8 cellular contexts compared by ENCODE assay signal in the genomic region with DNA sequence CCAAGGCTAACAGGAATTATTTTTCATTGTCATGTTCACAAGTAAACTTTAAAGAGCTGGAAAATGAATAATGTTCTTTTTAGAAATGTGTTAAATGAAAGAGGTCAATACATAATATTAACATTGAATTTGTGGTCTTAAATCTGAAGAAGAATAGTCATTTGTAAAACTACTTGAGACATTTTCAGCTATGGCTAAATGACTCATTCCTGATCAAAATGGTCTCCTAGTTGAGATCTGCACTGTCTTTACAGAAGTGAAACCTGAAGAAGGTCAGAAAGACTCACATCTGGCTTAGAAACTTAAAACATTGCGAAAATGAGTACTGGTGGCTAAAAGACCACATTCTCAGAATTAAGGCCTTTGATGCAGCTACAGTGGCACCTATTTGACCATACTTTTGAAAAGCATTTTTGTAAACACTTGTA. TPM values are rescaled to one million over a fixed set of nuclear protein-coding genes. Genes with fewer than 3 reads are reported as not detected.
DNase-seq lines count a peak whose midpoint lies in the region; ATAC-seq and TF ChIP-seq lines count a peak whose summit lies in the region.

No MANE protein-coding gene starts in this region.

- no peak overlapping the region for H3K4me3 Mint-ChIP-seq in activated naive CD4-positive, alpha-beta T cell treated with anti-CD3 and anti-CD28 coated beads for 36 hours
- H3K4me3 Mint-ChIP-seq in activated B cell treated with CpG ODN at 0.5 μM for 24 hours = peak overlapping the region; percentile 74

- TF ChIP-seq CTCF in activated B cell treated with CpG ODN at 0.5 μM for 24 hours (IDR thresholded peaks at IDR 0.05) = no peak

- H3K27ac Mint-ChIP-seq in activated naive CD4-positive, alpha-beta T cell treated with anti-CD3 and anti-CD28 coated beads for 36 hours = peak overlapping the region; percentile 12
- peak overlapping the region; percentile 86 for H3K27ac Mint-ChIP-seq in activated B cell treated with CpG ODN at 0.5 μM for 24 hours

- CTCF ChIA-PET in activated naive CD4-positive, alpha-beta T cell treated with anti-CD3 and anti-CD28 coated beads for 36 hours (lab: Charles Lee) = no interaction called here
- CTCF ChIA-PET in activated B cell treated with CpG ODN at 0.5 μM for 24 hours (lab: Charles Lee) = interaction anchor here (0.9 to 1.9 kb wide), 4 partner anchors 76 to 298 kb away, joined by 3 to 8 read pairs (median 6); partner anchors contain the start of gene HBP1

- POLR2A ChIA-PET in activated B cell treated with CpG ODN at 0.5 μM for 24 hours (lab: Charles Lee) = interaction anchor here (0.8 to 3.0 kb wide), 12 partner anchors 11 to 1858 kb away, joined by 3 to 14 read pairs (median 4); partner anchors contain the start of genes CCDC71L, HBP1 and NAMPT

- ATAC-seq in HG03064 (IDR thresholded peaks at IDR 0.05; ENCODE audit: low read depth, unreplicated experiment) (peak; percentile 89), activated B cell treated with CpG ODN at 0.5 μM for 24 hours (ENCODE audit: low read depth) (peak; percentile 77)

- H3K36me3 Mint-ChIP-seq in activated naive CD4-positive, alpha-beta T cell treated with anti-CD3 and anti-CD28 coated beads for 36 hours (ENCODE audit: low read depth) = peaks cover 39% of the 10 kb centered on the region
- H3K36me3 Mint-ChIP-seq in activated B cell treated with CpG ODN at 0.5 μM for 24 hours (ENCODE audit: low read depth) = peaks cover 84% of the 10 kb centered on the region

- peaks cover 56% of the 10 kb centered on the region for H3K4me1 Mint-ChIP-seq in activated naive CD4-positive, alpha-beta T cell treated with anti-CD3 and anti-CD28 coated beads for 36 hours (ENCODE audit: low read depth)
- peaks cover 77% of the 10 kb centered on the region for H3K4me1 Mint-ChIP-seq in activated B cell treated with CpG ODN at 0.5 μM for 24 hours

- intact Hi-C loops in activated naive CD4-positive, alpha-beta T cell treated with anti-CD3 and anti-CD28 coated beads for 36 hours (cut with micrococcal nuclease) = loop anchor here (1.0 kb wide), 1 partner anchor 692 kb away; the partner anchor contains the start of genes COG5 and DUS4L
- intact Hi-C loops in activated B cell treated with CpG ODN at 0.5 μM for 24 hours (cut with micrococcal nuclease) = loop anchor here (1.0 to 5.0 kb wide), 6 partner anchors 12 to 281 kb away; no protein-coding TSS in a partner anchor

- H3K27me3 Mint-ChIP-seq in activated naive CD4-positive, alpha-beta T cell treated with anti-CD3 and anti-CD28 coated beads for 36 hours (ENCODE audit: low read depth) = no peaks in the 10 kb centered on the region
- H3K27me3 Mint-ChIP-seq in activated B cell treated with CpG ODN at 0.5 μM for 24 hours = no peaks in the 10 kb centered on the region

- peaks cover 4% of the 10 kb centered on the region for H3K9me3 Mint-ChIP-seq in activated naive CD4-positive, alpha-beta T cell treated with anti-CD3 and anti-CD28 coated beads for 36 hours
- no peaks in the 10 kb centered on the region for H3K9me3 Mint-ChIP-seq in activated B cell treated with CpG ODN at 0.5 μM for 24 hours

- no peak for DNase-seq in activated naive CD4-positive, alpha-beta T cell treated with anti-CD3 and anti-CD28 coated beads for 36 hours
- no peak for DNase-seq in activated naive CD4-positive, alpha-beta T cell treated with Interleukin-2 at 50 U/mL for 16 hours
- no peak for DNase-seq in activated B cell treated with CpG ODN at 0.5 μM for 24 hours
- peak; percentile 24 for DNase-seq in superior temporal gyrus (ENCODE audit: extremely low spot score)
- DNase-seq in NCI-H526 (lab: John Stamatoyannopoulos, UW) = no peak
- DNase-seq in D341Med (ENCODE audit: low spot score) = no peak
- DNase-seq in NCI-H1436 treated with DMSO at 0.1 percent for 48 hours (lab: John Stamatoyannopoulos, UW) = no peak

RNA-seq across cellular contexts. Expression of gene PIK3CG, which starts 5.9 kb away (rescaled TPM):
- 1 to 10 TPM; 3.6 to 3.8 TPM for total RNA-seq in activated naive CD4-positive, alpha-beta T cell treated with anti-CD3 and anti-CD28 coated beads for 36 hours
- total RNA-seq in activated B cell treated with CpG ODN at 0.5 μM for 24 hours = 62.0 and 63.6 TPM in 2 replicates

Comparison
In these comparisons a context has a peak if more than half of its experiments do, and no peak if none do; other contexts are left out.
1. RNA of gene PIK3CG, which starts 5.9 kb away (total RNA-seq): 62.0 to 63.6 TPM in activated B cell treated with CpG ODN at 0.5 μM for 24 hours; 3.6 to 3.8 TPM in activated naive CD4-positive, alpha-beta T cell treated with anti-CD3 and anti-CD28 coated beads for 36 hours; every median in the first group is over 10 times any median in the second.